ENCODE assay signal across 19 cellular contexts in genomic region chr22:41772198-41772597, GRCh38.
"Had no signal": no experiment of that assay in that cellular context is flagged by ENCODE, and none has a peak within 500 bp of the region (broad histone marks: within the 10 kb centered on the region; RNA-seq: fewer than 3 reads in every experiment).

No MANE protein-coding gene starts in this region.

- H3K4me1 ChIP-seq: adrenal gland, pancreas, right lobe of liver, tibial artery had no signal

- H3K27ac ChIP-seq: adrenal gland, pancreas, right lobe of liver, skin epidermis, tibial artery had no signal

- ATAC-seq: activated T-helper 17 cell treated with anti-CD3 and anti-CD28 coated beads, Interleukin-2, amount 50 U/mL, for 72 hours; pancreas; stimulated activated naive CD8-positive, alpha-beta T cell treated with anti-CD3 and anti-CD28 coated beads, Interleukin-15, amount 100 ng/mL, for 72 hours; WTC11 had no signal

- H3K36me3 ChIP-seq: adrenal gland, pancreas, right lobe of liver, tibial artery had no signal

- H3K27me3 ChIP-seq: adrenal gland, pancreas, right lobe of liver had no signal

- H3K9me3 ChIP-seq: adrenal gland, pancreas, right lobe of liver, tibial artery had no signal

- DNase-seq: activated CD8-positive, alpha-beta memory T cell treated with anti-CD3 and anti-CD28 coated beads, Interleukin-2, amount 50 U/mL, for 4 hours; activated naive CD4-positive, alpha-beta T cell; activated T-cell treated with anti-CD3 and anti-CD28 coated beads, Interleukin-2, amount 50 U/mL, for 24 hours; adrenal gland; cortex of kidney; effector CD4-positive, alpha-beta T cell; hypothalamus; left colon; mesenchymal stem cell; nephron progenitor cell; pancreas; right lobe of liver; stimulated activated CD4-positive, alpha-beta T cell treated with anti-CD3 and anti-CD28 coated beads, Interleukin-1b, Interleukin-23, amount 100 ng/mL, for 48 hours; stimulated activated naive CD8-positive, alpha-beta T cell treated with anti-CD3 and anti-CD28 coated beads, Interleukin-15, amount 100 ng/mL, for 72 hours; T-helper 9 cell; tibial artery had no signal

- H3K4me3 ChIP-seq: adrenal gland, pancreas, right lobe of liver, skin epidermis, tibial artery had no signal
